In genomic region chr14:90266441-90267154, GRCh38 we compare ENCODE assay signal across 12 cellular contexts.
"Had no signal": no experiment of that assay in that cellular context is flagged by ENCODE, and none has a peak within 500 bp of the region (broad histone marks: within the 10 kb centered on the region; RNA-seq: fewer than 3 reads in every experiment).

No MANE protein-coding gene starts in this region.

- H3K4me1 Mint-ChIP-seq: neural progenitor cell had no signal

- H3K4me3 Mint-ChIP-seq: activated naive CD8-positive, alpha-beta T cell treated with anti-CD3 and anti-CD28 coated beads, Interleukin-2, amount 10 ng/mL, durations not matched to agents 7 days and 5 days; activated T-cell treated with anti-CD3 and anti-CD28 coated beads, Interleukin-2, amount 50 U/mL, for 4 hours; neural progenitor cell had no signal

- H3K9me3 Mint-ChIP-seq: activated naive CD8-positive, alpha-beta T cell treated with anti-CD3 and anti-CD28 coated beads, Interleukin-2, amount 10 ng/mL, durations not matched to agents 7 days and 5 days; activated T-cell treated with anti-CD3 and anti-CD28 coated beads, Interleukin-2, amount 50 U/mL, for 4 hours; neural progenitor cell had no signal

- H3K27me3 Mint-ChIP-seq: activated naive CD8-positive, alpha-beta T cell treated with anti-CD3 and anti-CD28 coated beads, Interleukin-2, amount 10 ng/mL, durations not matched to agents 7 days and 5 days had no signal

- DNase-seq: activated CD4-positive, alpha-beta T cell treated with anti-CD3 and anti-CD28 coated beads, Interleukin-2, amount 50 U/mL, for 1 hour; activated effector memory CD4-positive, alpha-beta T cell treated with anti-CD3 and anti-CD28 coated beads, Interleukin-2, amount 50 U/mL, for 16 hours; activated naive CD8-positive, alpha-beta T cell treated with anti-CD3 and anti-CD28 coated beads, Interleukin-2, amount 10 ng/mL, durations not matched to agents 7 days and 5 days; activated T-cell treated with anti-CD3 and anti-CD28 coated beads, Interleukin-2, amount 50 U/mL, for 4 hours; erythroblast; kidney; mesendoderm; ovary; spleen; stomach; T1000 had no signal

- H3K27ac Mint-ChIP-seq: activated naive CD8-positive, alpha-beta T cell treated with anti-CD3 and anti-CD28 coated beads, Interleukin-2, amount 10 ng/mL, durations not matched to agents 7 days and 5 days; neural progenitor cell had no signal
